In the genomic region with DNA sequence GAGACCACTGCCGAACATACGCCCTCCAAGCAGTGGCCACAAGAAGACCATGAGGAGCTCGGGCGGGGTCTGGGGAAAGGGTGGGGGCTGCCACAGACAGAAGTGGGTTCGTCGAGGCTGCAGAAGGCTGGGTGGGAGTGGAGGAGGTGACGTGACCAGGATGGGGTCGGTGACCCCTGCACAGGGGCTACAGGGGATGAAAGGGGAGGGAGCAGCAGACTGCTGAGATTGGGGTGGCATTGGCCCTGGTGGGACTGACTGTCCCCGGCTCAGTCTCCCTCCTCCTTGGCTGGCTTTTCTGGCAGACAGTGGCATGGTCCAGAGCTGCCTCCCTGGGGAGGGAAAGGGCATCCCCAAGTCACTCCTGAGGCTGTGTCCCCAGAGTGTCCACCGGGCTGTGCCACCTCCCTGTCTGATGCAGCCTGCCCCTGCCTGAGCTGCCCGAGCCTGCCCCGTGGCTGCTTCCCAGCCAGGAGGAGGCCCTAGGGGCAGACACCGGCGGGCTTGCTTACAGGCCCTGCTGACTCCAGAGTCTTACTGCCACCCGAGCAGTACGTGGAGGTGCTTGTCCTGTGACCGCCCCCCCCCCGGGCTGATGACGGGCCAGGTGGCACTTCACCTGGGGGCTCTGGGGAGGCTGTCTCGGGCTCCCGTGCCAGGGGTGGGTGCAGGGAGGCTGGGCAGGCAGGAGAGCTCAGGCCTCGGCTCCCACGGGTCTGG, we compare ENCODE assay signal across 1 cellular context.
TF ChIP-seq lines count a peak whose summit lies in the region.

No MANE protein-coding gene starts in this region.

TF ChIP-seq in GM23338, 12 proteins besides CTCF, POLR2A, EP300 and RAD21:
- TF ChIP-seq, protein P1, sequence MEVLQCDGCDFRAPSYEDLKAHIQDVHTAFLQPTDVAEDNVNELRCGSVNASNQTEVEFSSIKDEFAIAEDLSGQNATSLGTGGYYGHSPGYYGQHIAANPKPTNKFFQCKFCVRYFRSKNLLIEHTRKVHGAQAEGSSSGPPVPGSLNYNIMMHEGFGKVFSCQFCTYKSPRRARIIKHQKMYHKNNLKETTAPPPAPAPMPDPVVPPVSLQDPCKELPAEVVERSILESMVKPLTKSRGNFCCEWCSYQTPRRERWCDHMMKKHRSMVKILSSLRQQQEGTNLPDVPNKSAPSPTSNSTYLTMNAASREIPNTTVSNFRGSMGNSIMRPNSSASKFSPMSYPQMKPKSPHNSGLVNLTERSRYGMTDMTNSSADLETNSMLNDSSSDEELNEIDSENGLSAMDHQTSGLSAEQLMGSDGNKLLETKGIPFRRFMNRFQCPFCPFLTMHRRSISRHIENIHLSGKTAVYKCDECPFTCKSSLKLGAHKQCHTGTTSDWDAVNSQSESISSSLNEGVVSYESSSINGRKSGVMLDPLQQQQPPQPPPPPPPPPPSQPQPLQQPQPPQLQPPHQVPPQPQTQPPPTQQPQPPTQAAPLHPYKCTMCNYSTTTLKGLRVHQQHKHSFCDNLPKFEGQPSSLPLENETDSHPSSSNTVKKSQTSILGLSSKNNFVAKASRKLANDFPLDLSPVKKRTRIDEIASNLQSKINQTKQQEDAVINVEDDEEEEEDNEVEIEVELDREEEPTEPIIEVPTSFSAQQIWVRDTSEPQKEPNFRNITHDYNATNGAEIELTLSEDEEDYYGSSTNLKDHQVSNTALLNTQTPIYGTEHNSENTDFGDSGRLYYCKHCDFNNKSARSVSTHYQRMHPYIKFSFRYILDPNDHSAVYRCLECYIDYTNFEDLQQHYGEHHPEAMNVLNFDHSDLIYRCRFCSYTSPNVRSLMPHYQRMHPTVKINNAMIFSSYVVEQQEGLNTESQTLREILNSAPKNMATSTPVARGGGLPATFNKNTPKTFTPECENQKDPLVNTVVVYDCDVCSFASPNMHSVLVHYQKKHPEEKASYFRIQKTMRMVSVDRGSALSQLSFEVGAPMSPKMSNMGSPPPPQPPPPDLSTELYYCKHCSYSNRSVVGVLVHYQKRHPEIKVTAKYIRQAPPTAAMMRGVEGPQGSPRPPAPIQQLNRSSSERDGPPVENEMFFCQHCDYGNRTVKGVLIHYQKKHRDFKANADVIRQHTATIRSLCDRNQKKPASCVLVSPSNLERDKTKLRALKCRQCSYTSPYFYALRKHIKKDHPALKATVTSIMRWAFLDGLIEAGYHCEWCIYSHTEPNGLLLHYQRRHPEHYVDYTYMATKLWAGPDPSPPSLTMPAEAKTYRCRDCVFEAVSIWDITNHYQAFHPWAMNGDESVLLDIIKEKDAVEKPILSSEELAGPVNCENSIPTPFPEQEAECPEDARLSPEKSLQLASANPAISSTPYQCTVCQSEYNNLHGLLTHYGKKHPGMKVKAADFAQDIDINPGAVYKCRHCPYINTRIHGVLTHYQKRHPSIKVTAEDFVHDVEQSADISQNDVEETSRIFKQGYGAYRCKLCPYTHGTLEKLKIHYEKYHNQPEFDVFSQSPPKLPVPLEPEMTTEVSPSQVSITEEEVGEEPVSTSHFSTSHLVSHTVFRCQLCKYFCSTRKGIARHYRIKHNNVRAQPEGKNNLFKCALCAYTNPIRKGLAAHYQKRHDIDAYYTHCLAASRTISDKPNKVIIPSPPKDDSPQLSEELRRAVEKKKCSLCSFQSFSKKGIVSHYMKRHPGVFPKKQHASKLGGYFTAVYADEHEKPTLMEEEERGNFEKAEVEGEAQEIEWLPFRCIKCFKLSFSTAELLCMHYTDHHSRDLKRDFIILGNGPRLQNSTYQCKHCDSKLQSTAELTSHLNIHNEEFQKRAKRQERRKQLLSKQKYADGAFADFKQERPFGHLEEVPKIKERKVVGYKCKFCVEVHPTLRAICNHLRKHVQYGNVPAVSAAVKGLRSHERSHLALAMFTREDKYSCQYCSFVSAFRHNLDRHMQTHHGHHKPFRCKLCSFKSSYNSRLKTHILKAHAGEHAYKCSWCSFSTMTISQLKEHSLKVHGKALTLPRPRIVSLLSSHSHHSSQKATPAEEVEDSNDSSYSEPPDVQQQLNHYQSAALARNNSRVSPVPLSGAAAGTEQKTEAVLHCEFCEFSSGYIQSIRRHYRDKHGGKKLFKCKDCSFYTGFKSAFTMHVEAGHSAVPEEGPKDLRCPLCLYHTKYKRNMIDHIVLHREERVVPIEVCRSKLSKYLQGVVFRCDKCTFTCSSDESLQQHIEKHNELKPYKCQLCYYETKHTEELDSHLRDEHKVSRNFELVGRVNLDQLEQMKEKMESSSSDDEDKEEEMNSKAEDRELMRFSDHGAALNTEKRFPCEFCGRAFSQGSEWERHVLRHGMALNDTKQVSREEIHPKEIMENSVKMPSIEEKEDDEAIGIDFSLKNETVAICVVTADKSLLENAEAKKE (CRISPR knock-in tag; IDR thresholded peaks at IDR 0.05): no peak
- TF ChIP-seq ZNF114 (CRISPR knock-in tag; IDR thresholded peaks at IDR 0.05): no peak
